ENCODE assay signal across 23 cellular contexts in the genomic region with DNA sequence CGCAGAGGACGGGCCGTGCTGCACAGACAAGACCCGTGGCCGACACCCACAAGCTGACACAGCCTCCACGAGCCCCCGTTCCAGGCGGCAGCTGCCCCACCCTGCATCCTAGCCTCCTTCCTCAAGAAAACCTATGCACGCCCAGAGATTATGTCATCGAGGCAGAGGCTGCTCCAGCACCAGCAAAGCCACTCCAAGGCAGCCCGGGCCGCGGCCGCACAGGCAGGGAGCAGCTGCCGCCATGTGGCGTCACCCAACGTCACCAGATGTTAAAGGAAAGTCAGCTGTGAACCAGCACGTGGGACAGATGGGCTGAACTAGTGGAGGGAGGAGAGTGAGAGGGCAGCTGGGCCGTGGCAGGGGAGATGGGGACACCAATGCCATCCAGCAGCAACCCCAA. TPM values are rescaled to one million over a fixed set of nuclear protein-coding genes. Genes with fewer than 3 reads are reported as not detected.
DNase-seq lines count a peak whose midpoint lies in the region; TF ChIP-seq lines count a peak whose summit lies in the region.
"Had no signal": no experiment of that assay in that cellular context is flagged by ENCODE, and none has a peak within 500 bp of the region (broad histone marks: within the 10 kb centered on the region; RNA-seq: fewer than 3 reads in every experiment).

No MANE protein-coding gene starts in this region.

- H3K27me3 Mint-ChIP-seq in nephron (ENCODE audit: low read depth): no peaks in the 10 kb centered on the region
- H3K27me3 Mint-ChIP-seq: CD4-positive, alpha-beta T cell; T-cell had no signal

- no peaks in the 10 kb centered on the region for H3K36me3 ChIP-seq in GM23248 (ENCODE audit: low read depth)
- H3K36me3 ChIP-seq in brain microvascular endothelial cell (replicated peaks): no peaks in the 10 kb centered on the region
- H3K36me3 ChIP-seq: breast epithelium, heart left ventricle, suprapubic skin, uterus had no signal

- H3K9me3 ChIP-seq in GM23248 (ENCODE audit: low read depth): no peaks in the 10 kb centered on the region
- H3K9me3 ChIP-seq: breast epithelium, heart left ventricle, suprapubic skin, uterus had no signal

- peak overlapping the region; percentile 25 to 49 (median 31) for H3K4me3 Mint-ChIP-seq in nephron
- H3K4me3 Mint-ChIP-seq: CD4-positive, alpha-beta T cell had no signal

- WGBS in GM23248 (ENCODE audit: low coverage in 1 of 2, low lambda C conversion rate in 2 of 2, missing lambda C conversion rate in 2 of 2), 2 experiments: 31 to 32% methylated on average over 16 to 19 of the region's 19 CpGs

- no peak overlapping the region for H3K9ac ChIP-seq in GM23248

- H3K27ac ChIP-seq in GM23248 (no peak overlapping the region), brain microvascular endothelial cell (no peak overlapping the region)
- H3K27ac ChIP-seq: breast epithelium, coronary artery, heart left ventricle, suprapubic skin, uterus had no signal

- H3K79me2 ChIP-seq in GM23248 (ENCODE audit: insufficient read depth): no peaks in the 10 kb centered on the region

- peak; percentile 22 for DNase-seq in AG08395 (ENCODE audit: low spot score)
- DNase-seq in GM23248: peak; percentile 28
- peak; percentile 50 for DNase-seq in SHP77 treated with DMSO at 0.1 percent for 48 hours (lab: John Stamatoyannopoulos, UW)
- no peak for DNase-seq in NCI-H2029 treated with DMSO at 0.1 percent for 48 hours (lab: John Stamatoyannopoulos, UW)
- no peak for DNase-seq in T-helper 1 cell
- no peak for DNase-seq in LoVo (ENCODE audit: low spot score)
- DNase-seq in brain microvascular endothelial cell: no peak
- DNase-seq: ACHN; activated CD8-positive, alpha-beta memory T cell treated with anti-CD3 and anti-CD28 coated beads, Interleukin-2, amount 50 U/mL, for 4 hours; activated gamma-delta T cell; CD4-positive, alpha-beta T cell; GF-D8; immature natural killer cell; NCI-H187; NCI-H510A; occipital lobe; T-cell; uterus had no signal

- in situ Hi-C loops in GM23248 (cut with MboI): no loop called here
- in situ Hi-C loops in brain microvascular endothelial cell (cut with HindIII; ENCODE audit: low pct_ligation_motif_present, low sequenced_read_pairs): no loop called here

- H3K9me3 Mint-ChIP-seq in nephron: no peaks in the 10 kb centered on the region
- H3K9me3 Mint-ChIP-seq: CD4-positive, alpha-beta T cell; T-cell had no signal

- H3K27me3 ChIP-seq in GM23248 (replicated peaks; ENCODE audit: insufficient read depth) (no peaks in the 10 kb centered on the region), brain microvascular endothelial cell (replicated peaks) (no peaks in the 10 kb centered on the region)
- H3K27me3 ChIP-seq: breast epithelium, heart left ventricle, suprapubic skin, uterus had no signal

- no peaks in the 10 kb centered on the region for H3K9me2 ChIP-seq in GM23248 (ENCODE audit: insufficient read depth)

- H3F3A ChIP-seq in GM23248 (ENCODE audit: insufficient read depth): no peaks in the 10 kb centered on the region

- H4K20me1 ChIP-seq in GM23248 (ENCODE audit: insufficient read depth): no peaks in the 10 kb centered on the region

- no peaks in the 10 kb centered on the region for H3K4me1 ChIP-seq in GM23248 (ENCODE audit: insufficient read depth)
- H3K4me1 ChIP-seq: breast epithelium, uterus had no signal

- no peaks in the 10 kb centered on the region for H3K36me3 Mint-ChIP-seq in nephron (ENCODE audit: low read depth)
- H3K36me3 Mint-ChIP-seq: immature natural killer cell, T-cell had no signal

- H3K4me1 Mint-ChIP-seq in nephron: peaks cover 19% of the 10 kb centered on the region
- H3K4me1 Mint-ChIP-seq: T-cell had no signal

- H3K4me2 ChIP-seq in GM23248 (ENCODE audit: unreplicated experiment): no peak overlapping the region

- no peak overlapping the region for H3K4me3 ChIP-seq in GM23248
- no peak overlapping the region for H3K4me3 ChIP-seq in brain microvascular endothelial cell (ENCODE audit: low read depth, low read length)
- H3K4me3 ChIP-seq: coronary artery, uterus had no signal

- no peak overlapping the region for H3K27ac Mint-ChIP-seq in nephron
- H3K27ac Mint-ChIP-seq: CD4-positive, alpha-beta T cell; immature natural killer cell; T-cell had no signal

- no peak overlapping the region for H2AFZ ChIP-seq in GM23248

- TF ChIP-seq CTCF in nephron (IDR thresholded peaks at IDR 0.05; ENCODE audit: unreplicated experiment in 3 of 3) (no peak), brain microvascular endothelial cell (IDR thresholded peaks at IDR 0.05; ENCODE audit: low read depth, low read length, missing control alignments) (no peak)

RNA-seq across cellular contexts. Expression of a gene that starts 59.8 kb away (rescaled TPM):
- 7.1 and 9.8 TPM in 2 replicates for total RNA-seq in GM23248 (2014; rRNA removed; shearing (Covaris generic))
- 8.8 TPM in 2 replicates for polyA plus RNA-seq in GM23248 (2016; fragmentation: Nextera tagmentation; extraction: Ambion mirVana)

Comparison
In these comparisons a context has a peak if more than half of its experiments do, and no peak if none do; other contexts are left out.
1. DNase-seq: peak in AG08395 (single experiment), GM23248 (single experiment) and SHP77 treated with DMSO at 0.1 percent for 48 hours (single experiment); none in NCI-H2029 treated with DMSO at 0.1 percent for 48 hours (single experiment), T-helper 1 cell (0 of 5), LoVo (single experiment) and brain microvascular endothelial cell (single experiment).